Comparison of ENCODE assay signal across 6 cellular contexts in the genomic region with DNA sequence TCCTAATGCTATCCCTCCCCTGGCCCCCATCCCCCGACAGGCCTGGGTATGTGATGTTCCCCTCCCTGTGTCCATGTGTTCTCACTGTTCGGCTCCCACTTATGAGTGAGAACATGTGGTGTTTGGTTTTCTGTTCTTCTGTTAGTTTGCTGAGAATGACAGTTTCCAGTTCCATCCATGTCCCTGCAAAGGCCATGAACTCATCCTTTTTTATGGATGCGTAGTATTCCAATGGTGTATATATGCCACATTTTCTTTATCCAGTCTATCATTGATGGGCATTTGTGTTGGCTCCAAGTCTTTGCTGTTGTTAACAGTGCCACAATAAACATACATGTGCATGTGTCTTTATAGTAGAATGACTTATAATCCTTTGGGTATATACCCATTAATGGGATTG.
A peak's percentile ranks its signal among the peaks of the same experiment; 100 is the strongest.
DNase-seq lines count a peak whose midpoint lies in the region; ATAC-seq, FAIRE-seq and TF ChIP-seq lines count a peak whose summit lies in the region.
"Not testable (repeated sequence)": the region's sequence is repeated elsewhere in the genome, so short reads cannot be mapped to it uniquely, and the experiment has no call there.

No MANE protein-coding gene starts in this region.

- not testable (repeated sequence) for ATAC-seq in K562

- not testable (repeated sequence) for H3K9me1 ChIP-seq in K562 (ENCODE audit: control insufficient read depth, insufficient read depth, low read length)

- WGBS in K562 (ENCODE audit: insufficient coverage, low coverage, missing lambda C conversion rate): 81% methylated on average over 2 of the region's 3 CpGs
- 100% methylated on average over 1 to 3 of the region's 3 CpGs for WGBS in endodermal cell (ENCODE audit: insufficient coverage in 1 of 2, insufficient read length in 1 of 2), 2 experiments

- in situ Hi-C loops in K562 (cut with MboI): not testable (repeated sequence)

- H3K27ac Mint-ChIP-seq in endodermal cell: not testable (repeated sequence)

- not testable (repeated sequence) for TF ChIP-seq POLR2A in GM12891 (IDR thresholded peaks at IDR 0.05; ENCODE audit: low read depth, low read length); K562 (conservative IDR thresholded peaks at IDR 0.05)

- CTCF ChIA-PET in HEK293 (lab: Yijun Ruan, JAX): interaction anchor here (0.6 kb wide), 1 partner anchor 549 kb away, joined by 3 read pairs; no protein-coding TSS in a partner anchor
- CTCF ChIA-PET in K562 (lab: Yijun Ruan, JAX; ENCODE audit: low intra/inter-chr PET ratio): not testable (repeated sequence)

- intact Hi-C loops in K562 (cut with micrococcal nuclease): not testable (repeated sequence)

- peak; percentile 31 for FAIRE-seq in GM12891 (lab: Jason Lieb, UNC)
- FAIRE-seq in K562 (lab: Jason Lieb, UNC): not testable (repeated sequence)
- peak; percentile 62 for FAIRE-seq in urothelium cell line (lab: Jason Lieb, UNC)

- H3K79me2 ChIP-seq in K562 (ENCODE audit: control insufficient read depth, insufficient read depth, low read length): not testable (repeated sequence)

- TF ChIP-seq RAD21 in K562 (CRISPR knock-in tag; conservative IDR thresholded peaks at IDR 0.05 in 1 of 2, IDR thresholded peaks at IDR 0.05 in 1 of 2): not testable (repeated sequence)

- TF ChIP-seq CTCF in HEK293 (tag by site-specific recombination; IDR thresholded peaks at IDR 0.05); K562 (IDR thresholded peaks at IDR 0.05 in 2 of 3, conservative IDR thresholded peaks at IDR 0.05 in 1 of 3; ENCODE audit: insufficient read depth in 2 of 3, low read depth in 1 of 3, low read length in 3 of 3); endodermal cell (conservative IDR thresholded peaks at IDR 0.05); neutrophil (IDR thresholded peaks at IDR 0.05): not testable (repeated sequence)

- not testable (repeated sequence) for H3K9me3 ChIP-seq in HEK293 (ENCODE audit: control insufficient read depth, insufficient read depth, low read depth, low read length); K562 (replicated peaks; ENCODE audit: control insufficient read depth, insufficient read depth, low read depth, low read length); neutrophil
- H3K9me3 ChIP-seq in endodermal cell (ENCODE audit: control insufficient read depth, low read length): peaks cover 16% of the 10 kb centered on the region

- H3K27me3 Mint-ChIP-seq in endodermal cell (ENCODE audit: insufficient read depth): not testable (repeated sequence)

- not testable (repeated sequence) for DNase-seq in GM12891 (ENCODE audit: insufficient read length, low spot score); K562 (ENCODE audit: extremely low read depth in 1 of 4, low spot score in 3 of 4); endodermal cell; urothelium cell line (ENCODE audit: low spot score)

- H4K20me1 ChIP-seq in K562 (replicated peaks; ENCODE audit: control insufficient read depth, insufficient read depth, low read length): not testable (repeated sequence)

- not testable (repeated sequence) for H2AFZ ChIP-seq in K562 (ENCODE audit: low read depth, low read length)

- not testable (repeated sequence) for H3K27ac ChIP-seq in HEK293 (ENCODE audit: extremely low read depth, low read depth, low read length); K562 (ENCODE audit: extremely low read depth, low read depth, low read length); endodermal cell (ENCODE audit: low read depth, low read length)
- peak overlapping the region; percentile 5 for H3K27ac ChIP-seq in neutrophil

- H3K36me3 ChIP-seq in HEK293 (ENCODE audit: control insufficient read depth in 2 of 2, insufficient read depth in 1 of 2, low read length in 2 of 2): peaks cover 18 to 55% of the 10 kb centered on the region in 2 experiments
- H3K36me3 ChIP-seq in K562 (ENCODE audit: control insufficient read depth, insufficient read depth, low read length): not testable (repeated sequence)
- peaks cover 73% of the 10 kb centered on the region for H3K36me3 ChIP-seq in endodermal cell (ENCODE audit: control insufficient read depth, insufficient read depth, low read length)
- H3K36me3 ChIP-seq in neutrophil: peaks cover 79% of the 10 kb centered on the region

- H3K4me1 ChIP-seq in HEK293 (ENCODE audit: control insufficient read depth, insufficient read depth, low read length); K562 (replicated peaks in 1 of 2; ENCODE audit: control insufficient read depth in 2 of 2, insufficient read depth in 2 of 2, low read length in 2 of 2); neutrophil (ENCODE audit: control insufficient read depth in 1 of 2, insufficient read depth in 1 of 2, low read depth in 1 of 2, low read length in 1 of 2): not testable (repeated sequence)
- peaks cover 15% of the 10 kb centered on the region for H3K4me1 ChIP-seq in endodermal cell (ENCODE audit: control insufficient read depth, insufficient read depth, low read length)

- not testable (repeated sequence) for TF ChIP-seq EP300 in K562 (IDR thresholded peaks at IDR 0.05; ENCODE audit: low read length)

- H3K4me3 Mint-ChIP-seq in endodermal cell: not testable (repeated sequence)

- peaks cover 79% of the 10 kb centered on the region for H3K36me3 Mint-ChIP-seq in endodermal cell (ENCODE audit: low read depth)

- not testable (repeated sequence) for H3K4me2 ChIP-seq in K562 (ENCODE audit: insufficient read depth, low read length)

- peaks cover 11% of the 10 kb centered on the region for H3K4me1 Mint-ChIP-seq in endodermal cell

- not testable (repeated sequence) for H3K9ac ChIP-seq in K562 (ENCODE audit: insufficient read depth in 1 of 2, low read depth in 2 of 2, low read length in 2 of 2); endodermal cell (ENCODE audit: extremely low read depth, low read length, poor library complexity, severe bottlenecking)

- POLR2A ChIA-PET in HEK293 (lab: Yijun Ruan, JAX); K562 (lab: Yijun Ruan, JAX): not testable (repeated sequence)

- H3K27me3 ChIP-seq in K562 (ENCODE audit: control insufficient read depth in 2 of 2, insufficient read depth in 2 of 2, low read length in 2 of 2); endodermal cell (ENCODE audit: control insufficient read depth, insufficient read depth, low read length, poor library complexity, severe bottlenecking); neutrophil: not testable (repeated sequence)

- H3K9me3 Mint-ChIP-seq in endodermal cell: peaks cover 19% of the 10 kb centered on the region

- BruUV-seq in K562 (replicated peaks; lab: Mats Ljungman, UMichigan): not testable (repeated sequence)

- not testable (repeated sequence) for H3K4me3 ChIP-seq in HEK293 (ENCODE audit: low read depth, low read length); K562; neutrophil (ENCODE audit: low read depth in 1 of 2, low read length in 1 of 2)
- peak overlapping the region; percentile 56 for H3K4me3 ChIP-seq in endodermal cell (ENCODE audit: low read length)

TF ChIP-seq in HEK293, 187 proteins besides CTCF, POLR2A, EP300 and RAD21:
- peak; percentile 81 for TF ChIP-seq ZNF146 (tag by site-specific recombination; IDR thresholded peaks at IDR 0.05)

TF ChIP-seq in K562, 482 proteins besides CTCF, POLR2A, EP300 and RAD21:
- peak; percentile 53 for TF ChIP-seq ZNF146 (CRISPR knock-in tag; IDR thresholded peaks at IDR 0.05; ENCODE audit: unreplicated experiment)
